In the genomic region with DNA sequence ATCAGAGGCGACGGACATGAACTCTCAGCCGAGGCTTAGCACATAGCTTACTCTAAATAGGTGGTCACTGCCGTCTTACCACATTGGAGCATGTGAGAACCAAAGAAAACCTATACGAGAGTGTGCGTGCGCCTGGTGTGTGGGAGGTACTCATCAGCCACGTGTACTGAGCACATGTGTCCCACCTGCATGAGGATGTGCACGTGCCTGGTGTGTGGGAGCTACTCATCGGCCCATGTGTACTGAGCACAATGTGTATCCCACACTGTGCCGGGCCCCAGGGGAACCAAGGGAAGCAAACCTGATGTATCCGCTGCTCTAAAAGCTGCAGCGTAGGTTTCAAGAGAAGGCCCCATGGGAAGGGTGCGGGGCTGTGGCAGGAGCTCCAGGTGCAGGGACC, we compare ENCODE assay signal across 26 cellular contexts. TPM values are rescaled to one million over a fixed set of nuclear protein-coding genes. Genes with fewer than 3 reads are reported as not detected.
DNase-seq lines count a peak whose midpoint lies in the region; ATAC-seq, FAIRE-seq and TF ChIP-seq lines count a peak whose summit lies in the region.
"Had no signal": no experiment of that assay in that cellular context is flagged by ENCODE, and none has a peak within 500 bp of the region (broad histone marks: within the 10 kb centered on the region; RNA-seq: fewer than 3 reads in every experiment).

No MANE protein-coding gene starts in this region.

- no peaks in the 10 kb centered on the region for H3K36me3 ChIP-seq in endothelial cell of umbilical vein (ENCODE audit: control insufficient read depth in 2 of 2, extremely low read depth in 1 of 2, insufficient read depth in 2 of 2, low read length in 2 of 2)
- H3K36me3 ChIP-seq in tibial artery = peaks cover 0 to 81% (median 21%) of the 10 kb centered on the region in 3 donors
- H3K36me3 ChIP-seq: esophagus muscularis mucosa, lower lobe of right lung, transverse colon had no signal

- CTCF ChIA-PET in endothelial cell of umbilical vein (lab: Charles Lee) = no interaction called here

- TF ChIP-seq POLR2A in endothelial cell of umbilical vein (IDR thresholded peaks at IDR 0.05; ENCODE audit: low read depth, low read length) = no peak

- no peak overlapping the region for H3K9ac ChIP-seq in endothelial cell of umbilical vein (replicated peaks; ENCODE audit: extremely low read depth, insufficient read depth, low read length)
- H3K9ac ChIP-seq: SK-N-SH had no signal

- H3K27me3 ChIP-seq in endothelial cell of umbilical vein (ENCODE audit: control insufficient read depth in 2 of 2, insufficient read depth in 2 of 2, low read length in 2 of 2) = no peaks in the 10 kb centered on the region
- no peaks in the 10 kb centered on the region for H3K27me3 ChIP-seq in tibial artery
- H3K27me3 ChIP-seq: esophagus muscularis mucosa, transverse colon had no signal

- no peaks in the 10 kb centered on the region for H3K9me1 ChIP-seq in endothelial cell of umbilical vein (replicated peaks; ENCODE audit: control insufficient read depth, extremely low read depth, insufficient read depth, low read length)

- dilution Hi-C loops in endothelial cell of umbilical vein (cut with MboI; ENCODE audit: extremely low pct_ligation_motif_present, low sequenced_read_pairs) = no loop called here

- H3K27ac ChIP-seq in endothelial cell of umbilical vein (ENCODE audit: insufficient read depth, low read depth, low read length) = no peak overlapping the region
- peak overlapping the region; percentile 69 to 80 for H3K27ac ChIP-seq in tibial artery
- H3K27ac ChIP-seq: lower lobe of right lung had no signal

- no peaks in the 10 kb centered on the region for H3K79me2 ChIP-seq in endothelial cell of umbilical vein (ENCODE audit: control insufficient read depth, insufficient read depth, low read length)

- H3K9me3 ChIP-seq in endothelial cell of umbilical vein (replicated peaks; ENCODE audit: control insufficient read depth, insufficient read depth, low read length) = no peaks in the 10 kb centered on the region
- H3K9me3 ChIP-seq in tibial artery = no peaks in the 10 kb centered on the region
- H3K9me3 ChIP-seq: esophagus muscularis mucosa, lower lobe of right lung, SK-N-SH, transverse colon had no signal

- POLR2A ChIA-PET in endothelial cell of umbilical vein (lab: Charles Lee) = no interaction called here

- H3K4me1 ChIP-seq in endothelial cell of umbilical vein (ENCODE audit: control insufficient read depth, extremely low read depth, insufficient read depth, low read length) (no peaks in the 10 kb centered on the region), tibial artery (peaks cover 0 to 27% (median 14%) of the 10 kb centered on the region in 4 donors)
- H3K4me1 ChIP-seq: lower lobe of right lung, transverse colon had no signal

- H4K20me1 ChIP-seq in endothelial cell of umbilical vein (replicated peaks; ENCODE audit: control insufficient read depth, extremely low read depth, insufficient read depth, low read length) = no peaks in the 10 kb centered on the region

- intact Hi-C loops in endothelial cell of umbilical vein (cut with micrococcal nuclease) (no loop called here), tibial artery (cut with DNase I; ENCODE audit: low total_unique reads) (no loop called here)

- H3K4me3 ChIP-seq in endothelial cell of umbilical vein (replicated peaks in 1 of 3; ENCODE audit: insufficient read depth in 1 of 3, low read depth in 1 of 3, low read length in 3 of 3) = no peak overlapping the region
- H3K4me3 ChIP-seq in tibial artery = peak overlapping the region; percentile 38 to 45
- H3K4me3 ChIP-seq: esophagus muscularis mucosa, lower lobe of right lung, transverse colon had no signal

- no peak for ATAC-seq in GM19023 (IDR thresholded peaks at IDR 0.05; ENCODE audit: unreplicated experiment)
- ATAC-seq: activated CD4-positive, CD25-positive, alpha-beta regulatory T cell treated with anti-CD3 and anti-CD28 coated beads, Interleukin-2, amount 50 U/mL, for 24 hours; HCT116; lower lobe of right lung; naive thymus-derived CD4-positive, alpha-beta T cell; T-helper 17 cell had no signal

- H2AFZ ChIP-seq in endothelial cell of umbilical vein (ENCODE audit: low read depth, low read length) = no peak overlapping the region

- TF ChIP-seq CTCF in endothelial cell of umbilical vein (IDR thresholded peaks at IDR 0.05; ENCODE audit: extremely low read depth in 1 of 2, insufficient read depth in 1 of 2, low read depth in 1 of 2, low read length in 2 of 2) = no peak
- no peak for TF ChIP-seq CTCF in tibial artery (IDR thresholded peaks at IDR 0.05)

- no peak overlapping the region for H3K4me2 ChIP-seq in endothelial cell of umbilical vein (ENCODE audit: insufficient read depth, low read length)
- H3K4me2 ChIP-seq: SK-N-SH had no signal

- DNase-seq in NCI-H2171 treated with DMSO at 0.1 percent for 48 hours (lab: John Stamatoyannopoulos, UW) = peak; percentile 2
- no peak for DNase-seq in NCI-H2171 (lab: John Stamatoyannopoulos, UW)
- DNase-seq in MV-4-11 (lab: John Stamatoyannopoulos, UW) = peak; percentile 57
- no peak for DNase-seq in endothelial cell of umbilical vein (ENCODE audit: low read depth, low spot score)
- DNase-seq in tibial artery = no peak
- no peak for DNase-seq in SK-N-DZ (ENCODE audit: low spot score)
- no peak for DNase-seq in NCI-H146 (lab: John Stamatoyannopoulos, UW)
- DNase-seq: activated CD4-positive, alpha-beta T cell treated with anti-CD3 and anti-CD28 coated beads, Interleukin-2, amount 50 U/mL, for 48 hours; activated T-cell treated with anti-CD3 and anti-CD28 coated beads, Interleukin-2, amount 50 U/mL, for 48 hours; DMS79 treated with DMSO at 0.1 percent for 48 hours; GDM1; lower lobe of right lung; naive thymus-derived CD4-positive, alpha-beta T cell; NCI-H1105; NCI-H2029; NCI-H524; occipital lobe; SK-N-SH; stimulated activated CD4-positive, alpha-beta T cell treated with anti-CD3 and anti-CD28 coated beads, Interleukin-4, amount 100 ng/mL, for 24 hours; T-helper 17 cell; transverse colon had no signal

- no peak for FAIRE-seq in endothelial cell of umbilical vein (lab: Jason Lieb, UNC)

- no TSS peak for BruUV-seq in endothelial cell of umbilical vein (replicated peaks; lab: Mats Ljungman, UMichigan)

TF ChIP-seq in endothelial cell of umbilical vein, 7 proteins besides CTCF, POLR2A, EP300 and RAD21:
- TF ChIP-seq, protein P1, sequence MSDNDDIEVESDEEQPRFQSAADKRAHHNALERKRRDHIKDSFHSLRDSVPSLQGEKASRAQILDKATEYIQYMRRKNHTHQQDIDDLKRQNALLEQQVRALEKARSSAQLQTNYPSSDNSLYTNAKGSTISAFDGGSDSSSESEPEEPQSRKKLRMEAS (IDR thresholded peaks at IDR 0.05; ENCODE audit: insufficient read depth, insufficient read length) = peak; percentile 39
- TF ChIP-seq MYC (IDR thresholded peaks at IDR 0.05; ENCODE audit: low read depth, low read length) = no peak

RNA-seq across cellular contexts. Expression of gene ANO1, which starts 56.4 kb away (rescaled TPM):
- total RNA-seq in endothelial cell of umbilical vein = 0.40 TPM in 1 of 2 replicates, not detected in the other
- polyA plus RNA-seq in endothelial cell of umbilical vein = 0.03 and 0.08 TPM in 2 replicates
- 0.04 and 0.13 TPM in 2 replicates for polyA plus RNA-seq in endothelial cell of umbilical vein (2011; cell fraction: cytosol; rRNA removed)
- 0.12 and 0.17 TPM in 2 replicates for polyA plus RNA-seq in endothelial cell of umbilical vein (2011; cell fraction: nucleus; rRNA removed)
- 0.29 and 0.40 TPM in 2 replicates for polyA plus RNA-seq in endothelial cell of umbilical vein (2012)
- not detected in 2 replicates for polyA minus RNA-seq in endothelial cell of umbilical vein
- polyA minus RNA-seq in endothelial cell of umbilical vein (2011; cell fraction: cytosol; rRNA and poly(A)+ RNA removed) = not detected
- polyA minus RNA-seq in endothelial cell of umbilical vein (2011; cell fraction: nucleus; rRNA and poly(A)+ RNA removed) = not detected in 2 replicates
- polyA plus RNA-seq in SK-N-DZ (2014; cell fraction: cytosol; rRNA removed) = not detected in 2 replicates
- polyA plus RNA-seq in SK-N-DZ (2014; cell fraction: nucleus; rRNA removed) = not detected in 2 replicates
- total RNA-seq: dermis microvascular lymphatic vessel endothelial cell; naive thymus-derived CD4-positive, alpha-beta T cell had no signal
- polyA plus RNA-seq: naive thymus-derived CD4-positive, alpha-beta T cell; SK-N-SH had no signal

Comparison
In these comparisons a context has a peak if more than half of its experiments do, and no peak if none do; other contexts are left out.
1. DNase-seq: peak in NCI-H2171 treated with DMSO at 0.1 percent for 48 hours (single experiment) and MV-4-11 (single experiment); none in NCI-H2171 (single experiment), endothelial cell of umbilical vein (single experiment), tibial artery (0 of 2), SK-N-DZ (single experiment) and NCI-H146 (single experiment).
2. H3K4me3 ChIP-seq: peak in tibial artery (2 of 2); none in endothelial cell of umbilical vein (0 of 3).